Comparison of ENCODE assay signal across 28 cellular contexts in genomic region chr15:40459391-40460015, GRCh38.
"Had no signal": no experiment of that assay in that cellular context is flagged by ENCODE, and none has a peak within 500 bp of the region (broad histone marks: within the 10 kb centered on the region; RNA-seq: fewer than 3 reads in every experiment).

No MANE protein-coding gene starts in this region.

- H3K36me3 Mint-ChIP-seq: natural killer cell, type B pancreatic cell had no signal

- H3K4me3 Mint-ChIP-seq: memory B cell; natural killer cell; stimulated activated memory B cell treated with anti-CD40 and anti-IgM and Interleukin-4, amounts not matched to agents 10 μg/mL and 1 μg/mL and 100 μg/mL, for 72 hours; type B pancreatic cell had no signal

- H3K9me3 ChIP-seq: esophagus muscularis mucosa, heart right ventricle, prostate gland, right atrium auricular region, testis, tibial artery, uterus had no signal

- H2AFZ ChIP-seq: parathyroid adenoma had no signal

- H3K4me3 ChIP-seq: coronary artery, esophagus muscularis mucosa, heart right ventricle, lung, prostate gland, right atrium auricular region, smooth muscle cell, testis, tibial artery, uterus had no signal

- H3K4me2 ChIP-seq: smooth muscle cell had no signal

- H3K27ac ChIP-seq: coronary artery, esophagus muscularis mucosa, heart right ventricle, parathyroid adenoma, prostate gland, right atrium auricular region, testis, tibial artery, uterus had no signal

- ATAC-seq: heart right ventricle; left colon; left ventricle myocardium superior; natural killer cell; sciatic nerve; stimulated activated memory B cell treated with anti-CD40 and anti-IgM and Interleukin-4, amounts not matched to agents 10 μg/mL and 1 μg/mL and 100 μg/mL, for 72 hours; stimulated activated naive CD8-positive, alpha-beta T cell treated with anti-CD3 and anti-CD28 coated beads, Interleukin-15, Interleukin-2, amounts not matched to agents 100 U/mL and 50 U/mL, for 24 hours had no signal

- H3K4me1 ChIP-seq: parathyroid adenoma, prostate gland had no signal

- H3K27me3 Mint-ChIP-seq: memory B cell; stimulated activated memory B cell treated with anti-CD40 and anti-IgM and Interleukin-4, amounts not matched to agents 10 μg/mL and 1 μg/mL and 100 μg/mL, for 72 hours; type B pancreatic cell had no signal

- H3K36me3 ChIP-seq: prostate gland, uterus had no signal

- H3K9me3 Mint-ChIP-seq: memory B cell; natural killer cell; stimulated activated memory B cell treated with anti-CD40 and anti-IgM and Interleukin-4, amounts not matched to agents 10 μg/mL and 1 μg/mL and 100 μg/mL, for 72 hours; type B pancreatic cell had no signal

- H3K27me3 ChIP-seq: esophagus muscularis mucosa, heart right ventricle, right atrium auricular region, testis, tibial artery, uterus had no signal

- DNase-seq: dermis blood vessel endothelial cell; effector memory CD4-positive, alpha-beta T cell; foreskin melanocyte; glutamatergic neuron; heart right ventricle; hippocampal formation; kidney glomerular epithelial cell; left colon; left ventricle myocardium superior; natural killer cell; occipital lobe; stimulated activated CD4-positive, alpha-beta T cell treated with anti-CD3 and anti-CD28 coated beads, Interleukin-2, amount 100 ng/mL, for 24 hours; stimulated activated CD4-positive, alpha-beta T cell treated with anti-CD3 and anti-CD28 coated beads, Interleukin-4, amount 100 ng/mL, for 24 hours; stimulated activated naive CD8-positive, alpha-beta T cell treated with anti-CD3 and anti-CD28 coated beads, Interleukin-15, Interleukin-2, amounts not matched to agents 100 U/mL and 50 U/mL, for 24 hours; testis; tibial artery; uterus had no signal

- H3K27ac Mint-ChIP-seq: memory B cell; natural killer cell; stimulated activated memory B cell treated with anti-CD40 and anti-IgM and Interleukin-4, amounts not matched to agents 10 μg/mL and 1 μg/mL and 100 μg/mL, for 72 hours; type B pancreatic cell had no signal
